In genomic region chr6:3841066-3841454, GRCh38 we compare ENCODE assay signal across 1 cellular context.
TF ChIP-seq lines count a peak whose summit lies in the region.

No MANE protein-coding gene starts in this region.

TF ChIP-seq in HepG2, 621 proteins besides CTCF, POLR2A, EP300 and RAD21 (continued from another document and continues in another):
- TF ChIP-seq, protein P1, sequence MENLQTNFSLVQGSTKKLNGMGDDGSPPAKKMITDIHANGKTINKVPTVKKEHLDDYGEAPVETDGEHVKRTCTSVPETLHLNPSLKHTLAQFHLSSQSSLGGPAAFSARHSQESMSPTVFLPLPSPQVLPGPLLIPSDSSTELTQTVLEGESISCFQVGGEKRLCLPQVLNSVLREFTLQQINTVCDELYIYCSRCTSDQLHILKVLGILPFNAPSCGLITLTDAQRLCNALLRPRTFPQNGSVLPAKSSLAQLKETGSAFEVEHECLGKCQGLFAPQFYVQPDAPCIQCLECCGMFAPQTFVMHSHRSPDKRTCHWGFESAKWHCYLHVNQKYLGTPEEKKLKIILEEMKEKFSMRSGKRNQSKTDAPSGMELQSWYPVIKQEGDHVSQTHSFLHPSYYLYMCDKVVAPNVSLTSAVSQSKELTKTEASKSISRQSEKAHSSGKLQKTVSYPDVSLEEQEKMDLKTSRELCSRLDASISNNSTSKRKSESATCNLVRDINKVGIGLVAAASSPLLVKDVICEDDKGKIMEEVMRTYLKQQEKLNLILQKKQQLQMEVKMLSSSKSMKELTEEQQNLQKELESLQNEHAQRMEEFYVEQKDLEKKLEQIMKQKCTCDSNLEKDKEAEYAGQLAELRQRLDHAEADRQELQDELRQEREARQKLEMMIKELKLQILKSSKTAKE (CRISPR knock-in tag; IDR thresholded peaks at IDR 0.05; ENCODE audit: borderline replicate concordance): peak; percentile 78; the same call in 1 of the 2 replicates
- peak; percentile 74; the same call in 1 of the 2 replicates for TF ChIP-seq ZFP1 (CRISPR knock-in tag; IDR thresholded peaks at IDR 0.05)
- TF ChIP-seq SIX4 (CRISPR knock-in tag; IDR thresholded peaks at IDR 0.05): peak; percentile 58; the same call in 1 of the 2 replicates
- no peak for TF ChIP-seq NFYC (CRISPR knock-in tag; IDR thresholded peaks at IDR 0.05)
- TF ChIP-seq ZNF547 (CRISPR knock-in tag; IDR thresholded peaks at IDR 0.05): no peak
- TF ChIP-seq KDM3A (CRISPR knock-in tag; IDR thresholded peaks at IDR 0.05; ENCODE audit: low read depth): peak; percentile 39; the same call in 1 of the 2 replicates
- peak; percentile 71 for TF ChIP-seq PAXIP1 (CRISPR knock-in tag; conservative IDR thresholded peaks at IDR 0.05)
- TF ChIP-seq, protein P2, sequence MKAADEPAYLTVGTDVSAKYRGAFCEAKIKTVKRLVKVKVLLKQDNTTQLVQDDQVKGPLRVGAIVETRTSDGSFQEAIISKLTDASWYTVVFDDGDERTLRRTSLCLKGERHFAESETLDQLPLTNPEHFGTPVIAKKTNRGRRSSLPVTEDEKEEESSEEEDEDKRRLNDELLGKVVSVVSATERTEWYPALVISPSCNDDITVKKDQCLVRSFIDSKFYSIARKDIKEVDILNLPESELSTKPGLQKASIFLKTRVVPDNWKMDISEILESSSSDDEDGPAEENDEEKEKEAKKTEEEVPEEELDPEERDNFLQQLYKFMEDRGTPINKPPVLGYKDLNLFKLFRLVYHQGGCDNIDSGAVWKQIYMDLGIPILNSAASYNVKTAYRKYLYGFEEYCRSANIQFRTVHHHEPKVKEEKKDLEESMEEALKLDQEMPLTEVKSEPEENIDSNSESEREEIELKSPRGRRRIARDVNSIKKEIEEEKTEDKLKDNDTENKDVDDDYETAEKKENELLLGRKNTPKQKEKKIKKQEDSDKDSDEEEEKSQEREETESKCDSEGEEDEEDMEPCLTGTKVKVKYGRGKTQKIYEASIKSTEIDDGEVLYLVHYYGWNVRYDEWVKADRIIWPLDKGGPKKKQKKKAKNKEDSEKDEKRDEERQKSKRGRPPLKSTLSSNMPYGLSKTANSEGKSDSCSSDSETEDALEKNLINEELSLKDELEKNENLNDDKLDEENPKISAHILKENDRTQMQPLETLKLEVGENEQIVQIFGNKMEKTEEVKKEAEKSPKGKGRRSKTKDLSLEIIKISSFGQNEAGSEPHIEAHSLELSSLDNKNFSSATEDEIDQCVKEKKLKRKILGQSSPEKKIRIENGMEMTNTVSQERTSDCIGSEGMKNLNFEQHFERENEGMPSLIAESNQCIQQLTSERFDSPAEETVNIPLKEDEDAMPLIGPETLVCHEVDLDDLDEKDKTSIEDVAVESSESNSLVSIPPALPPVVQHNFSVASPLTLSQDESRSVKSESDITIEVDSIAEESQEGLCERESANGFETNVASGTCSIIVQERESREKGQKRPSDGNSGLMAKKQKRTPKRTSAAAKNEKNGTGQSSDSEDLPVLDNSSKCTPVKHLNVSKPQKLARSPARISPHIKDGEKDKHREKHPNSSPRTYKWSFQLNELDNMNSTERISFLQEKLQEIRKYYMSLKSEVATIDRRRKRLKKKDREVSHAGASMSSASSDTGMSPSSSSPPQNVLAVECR (CRISPR knock-in tag; IDR thresholded peaks at IDR 0.05; ENCODE audit: borderline replicate concordance): no peak
- no peak for TF ChIP-seq ZBTB46 (CRISPR knock-in tag; IDR thresholded peaks at IDR 0.05; ENCODE audit: borderline replicate concordance)
- TF ChIP-seq GATAD2A (CRISPR knock-in tag; IDR thresholded peaks at IDR 0.05): peak; percentile 96
- no peak for TF ChIP-seq ZNF619 (CRISPR knock-in tag; IDR thresholded peaks at IDR 0.05)
- TF ChIP-seq SP5 (CRISPR knock-in tag; IDR thresholded peaks at IDR 0.05; ENCODE audit: borderline replicate concordance, low read depth): peak; percentile 88
- TF ChIP-seq AHDC1 (CRISPR knock-in tag; IDR thresholded peaks at IDR 0.05; ENCODE audit: borderline replicate concordance): peak; percentile 81; the same call in 1 of the 2 replicates
- TF ChIP-seq U2AF1 (optimal IDR thresholded peaks at IDR 0.05; ENCODE audit: low read depth, low read length): no peak
- no peak for TF ChIP-seq ZNF280B (CRISPR knock-in tag; IDR thresholded peaks at IDR 0.05; ENCODE audit: borderline replicate concordance)
- peak; percentile 88 for TF ChIP-seq SOX5 (CRISPR knock-in tag; IDR thresholded peaks at IDR 0.05; ENCODE audit: borderline replicate concordance)
- TF ChIP-seq, protein P3, sequence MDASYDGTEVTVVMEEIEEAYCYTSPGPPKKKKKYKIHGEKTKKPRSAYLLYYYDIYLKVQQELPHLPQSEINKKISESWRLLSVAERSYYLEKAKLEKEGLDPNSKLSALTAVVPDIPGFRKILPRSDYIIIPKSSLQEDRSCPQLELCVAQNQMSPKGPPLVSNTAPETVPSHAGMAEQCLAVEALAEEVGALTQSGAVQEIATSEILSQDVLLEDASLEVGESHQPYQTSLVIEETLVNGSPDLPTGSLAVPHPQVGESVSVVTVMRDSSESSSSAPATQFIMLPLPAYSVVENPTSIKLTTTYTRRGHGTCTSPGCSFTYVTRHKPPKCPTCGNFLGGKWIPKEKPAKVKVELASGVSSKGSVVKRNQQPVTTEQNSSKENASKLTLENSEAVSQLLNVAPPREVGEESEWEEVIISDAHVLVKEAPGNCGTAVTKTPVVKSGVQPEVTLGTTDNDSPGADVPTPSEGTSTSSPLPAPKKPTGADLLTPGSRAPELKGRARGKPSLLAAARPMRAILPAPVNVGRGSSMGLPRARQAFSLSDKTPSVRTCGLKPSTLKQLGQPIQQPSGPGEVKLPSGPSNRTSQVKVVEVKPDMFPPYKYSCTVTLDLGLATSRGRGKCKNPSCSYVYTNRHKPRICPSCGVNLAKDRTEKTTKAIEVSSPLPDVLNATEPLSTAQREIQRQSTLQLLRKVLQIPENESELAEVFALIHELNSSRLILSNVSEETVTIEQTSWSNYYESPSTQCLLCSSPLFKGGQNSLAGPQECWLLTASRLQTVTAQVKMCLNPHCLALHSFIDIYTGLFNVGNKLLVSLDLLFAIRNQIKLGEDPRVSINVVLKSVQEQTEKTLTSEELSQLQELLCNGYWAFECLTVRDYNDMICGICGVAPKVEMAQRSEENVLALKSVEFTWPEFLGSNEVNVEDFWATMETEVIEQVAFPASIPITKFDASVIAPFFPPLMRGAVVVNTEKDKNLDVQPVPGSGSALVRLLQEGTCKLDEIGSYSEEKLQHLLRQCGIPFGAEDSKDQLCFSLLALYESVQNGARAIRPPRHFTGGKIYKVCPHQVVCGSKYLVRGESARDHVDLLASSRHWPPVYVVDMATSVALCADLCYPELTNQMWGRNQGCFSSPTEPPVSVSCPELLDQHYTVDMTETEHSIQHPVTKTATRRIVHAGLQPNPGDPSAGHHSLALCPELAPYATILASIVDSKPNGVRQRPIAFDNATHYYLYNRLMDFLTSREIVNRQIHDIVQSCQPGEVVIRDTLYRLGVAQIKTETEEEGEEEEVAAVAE (CRISPR knock-in tag; IDR thresholded peaks at IDR 0.05; ENCODE audit: borderline replicate concordance): peak; percentile 76
- TF ChIP-seq THAP11 (CRISPR knock-in tag; IDR thresholded peaks at IDR 0.05): peak; percentile 75
- TF ChIP-seq MBNL3 (CRISPR knock-in tag; conservative IDR thresholded peaks at IDR 0.05): no peak
- TF ChIP-seq, protein P4, sequence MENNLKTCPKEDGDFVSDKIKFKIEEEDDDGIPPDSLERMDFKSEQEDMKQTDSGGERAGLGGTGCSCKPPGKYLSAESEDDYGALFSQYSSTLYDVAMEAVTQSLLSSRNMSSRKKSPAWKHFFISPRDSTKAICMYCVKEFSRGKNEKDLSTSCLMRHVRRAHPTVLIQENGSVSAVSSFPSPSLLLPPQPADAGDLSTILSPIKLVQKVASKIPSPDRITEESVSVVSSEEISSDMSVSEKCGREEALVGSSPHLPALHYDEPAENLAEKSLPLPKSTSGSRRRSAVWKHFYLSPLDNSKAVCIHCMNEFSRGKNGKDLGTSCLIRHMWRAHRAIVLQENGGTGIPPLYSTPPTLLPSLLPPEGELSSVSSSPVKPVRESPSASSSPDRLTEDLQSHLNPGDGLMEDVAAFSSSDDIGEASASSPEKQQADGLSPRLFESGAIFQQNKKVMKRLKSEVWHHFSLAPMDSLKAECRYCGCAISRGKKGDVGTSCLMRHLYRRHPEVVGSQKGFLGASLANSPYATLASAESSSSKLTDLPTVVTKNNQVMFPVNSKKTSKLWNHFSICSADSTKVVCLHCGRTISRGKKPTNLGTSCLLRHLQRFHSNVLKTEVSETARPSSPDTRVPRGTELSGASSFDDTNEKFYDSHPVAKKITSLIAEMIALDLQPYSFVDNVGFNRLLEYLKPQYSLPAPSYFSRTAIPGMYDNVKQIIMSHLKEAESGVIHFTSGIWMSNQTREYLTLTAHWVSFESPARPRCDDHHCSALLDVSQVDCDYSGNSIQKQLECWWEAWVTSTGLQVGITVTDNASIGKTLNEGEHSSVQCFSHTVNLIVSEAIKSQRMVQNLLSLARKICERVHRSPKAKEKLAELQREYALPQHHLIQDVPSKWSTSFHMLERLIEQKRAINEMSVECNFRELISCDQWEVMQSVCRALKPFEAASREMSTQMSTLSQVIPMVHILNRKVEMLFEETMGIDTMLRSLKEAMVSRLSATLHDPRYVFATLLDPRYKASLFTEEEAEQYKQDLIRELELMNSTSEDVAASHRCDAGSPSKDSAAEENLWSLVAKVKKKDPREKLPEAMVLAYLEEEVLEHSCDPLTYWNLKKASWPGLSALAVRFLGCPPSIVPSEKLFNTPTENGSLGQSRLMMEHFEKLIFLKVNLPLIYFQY (CRISPR knock-in tag; IDR thresholded peaks at IDR 0.05; ENCODE audit: borderline replicate concordance): peak; percentile 92
